In the genomic region with DNA sequence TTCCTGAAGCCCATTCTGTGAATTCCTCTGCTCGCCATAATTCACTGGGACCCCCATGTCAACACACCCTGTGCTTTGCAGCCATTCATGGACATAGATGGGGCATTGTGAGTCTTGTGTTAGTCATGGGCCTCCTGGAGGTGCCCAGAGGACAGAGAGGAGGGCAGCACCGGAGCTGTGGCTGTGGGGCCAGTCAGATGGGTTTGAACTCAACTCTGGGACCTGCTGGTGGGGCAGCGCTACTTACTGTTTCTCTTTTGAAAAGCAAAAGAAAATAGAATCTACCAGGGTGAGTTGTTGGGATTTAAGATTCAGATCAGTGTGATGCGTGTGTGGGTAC, we compare ENCODE assay signal across 8 cellular contexts.
"Had no signal": no experiment of that assay in that cellular context is flagged by ENCODE, and none has a peak within 500 bp of the region (broad histone marks: within the 10 kb centered on the region; RNA-seq: fewer than 3 reads in every experiment).

No MANE protein-coding gene starts in this region.

- H3K27ac ChIP-seq: coronary artery, epithelial cell of prostate, neural progenitor cell, thyroid gland, uterus had no signal

- H3K9ac ChIP-seq: neural progenitor cell had no signal

- H3K79me2 ChIP-seq: hepatocyte had no signal

- H3K36me3 ChIP-seq: neural progenitor cell, thyroid gland, uterus had no signal

- H3K9me3 ChIP-seq: thyroid gland, uterus had no signal

- H3K27me3 ChIP-seq: hepatocyte, neural progenitor cell, thyroid gland, uterus had no signal

- H3K4me1 ChIP-seq: neural progenitor cell, thyroid gland, uterus had no signal

- H2AFZ ChIP-seq: hepatocyte, neural progenitor cell had no signal

- DNase-seq: activated gamma-delta T cell treated with Interleukin-2 at 50 U/mL for 16 hours; activated T-cell treated with anti-CD3 and anti-CD28 coated beads, Interleukin-2, amount 50 U/mL, for 4 hours; thyroid gland; uterus had no signal

- H3K4me3 ChIP-seq: coronary artery, hepatocyte, neural progenitor cell, thyroid gland, uterus had no signal

- H3K4me2 ChIP-seq: neural progenitor cell had no signal
